1 cellular context compared by ENCODE assay signal in the genomic region with DNA sequence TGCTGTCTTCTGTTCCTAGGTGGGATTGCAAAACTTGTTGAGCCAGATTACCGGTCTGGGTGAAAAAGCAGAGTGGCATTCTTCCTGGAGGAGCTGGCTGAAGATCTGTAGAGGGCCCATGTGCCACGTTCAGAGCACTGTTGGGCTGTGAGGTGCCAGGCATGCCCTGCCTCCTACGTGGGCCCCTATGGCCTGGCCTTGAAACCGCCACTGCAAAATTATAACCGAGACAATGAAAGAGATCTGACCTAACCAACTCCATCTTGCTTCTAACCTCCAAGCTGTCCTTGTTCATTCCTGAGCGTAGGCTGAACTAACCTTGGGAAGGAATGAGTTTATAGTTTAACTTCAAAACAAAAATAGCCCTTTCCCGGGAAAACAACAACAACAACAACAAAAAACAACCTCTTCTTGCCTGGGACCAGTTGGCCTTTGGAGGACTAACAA.
TF ChIP-seq lines count a peak whose summit lies in the region.

No MANE protein-coding gene starts in this region.

TF ChIP-seq in WTC11, 78 proteins besides CTCF, POLR2A, EP300 and RAD21 (continued from another document):
- TF ChIP-seq EMX1 (CRISPR knock-in tag; IDR thresholded peaks at IDR 0.05) (no peak), SMAD3 (CRISPR knock-in tag; IDR thresholded peaks at IDR 0.05; ENCODE audit: borderline replicate concordance) (no peak)
